8 cellular contexts compared by ENCODE assay signal in the genomic region with DNA sequence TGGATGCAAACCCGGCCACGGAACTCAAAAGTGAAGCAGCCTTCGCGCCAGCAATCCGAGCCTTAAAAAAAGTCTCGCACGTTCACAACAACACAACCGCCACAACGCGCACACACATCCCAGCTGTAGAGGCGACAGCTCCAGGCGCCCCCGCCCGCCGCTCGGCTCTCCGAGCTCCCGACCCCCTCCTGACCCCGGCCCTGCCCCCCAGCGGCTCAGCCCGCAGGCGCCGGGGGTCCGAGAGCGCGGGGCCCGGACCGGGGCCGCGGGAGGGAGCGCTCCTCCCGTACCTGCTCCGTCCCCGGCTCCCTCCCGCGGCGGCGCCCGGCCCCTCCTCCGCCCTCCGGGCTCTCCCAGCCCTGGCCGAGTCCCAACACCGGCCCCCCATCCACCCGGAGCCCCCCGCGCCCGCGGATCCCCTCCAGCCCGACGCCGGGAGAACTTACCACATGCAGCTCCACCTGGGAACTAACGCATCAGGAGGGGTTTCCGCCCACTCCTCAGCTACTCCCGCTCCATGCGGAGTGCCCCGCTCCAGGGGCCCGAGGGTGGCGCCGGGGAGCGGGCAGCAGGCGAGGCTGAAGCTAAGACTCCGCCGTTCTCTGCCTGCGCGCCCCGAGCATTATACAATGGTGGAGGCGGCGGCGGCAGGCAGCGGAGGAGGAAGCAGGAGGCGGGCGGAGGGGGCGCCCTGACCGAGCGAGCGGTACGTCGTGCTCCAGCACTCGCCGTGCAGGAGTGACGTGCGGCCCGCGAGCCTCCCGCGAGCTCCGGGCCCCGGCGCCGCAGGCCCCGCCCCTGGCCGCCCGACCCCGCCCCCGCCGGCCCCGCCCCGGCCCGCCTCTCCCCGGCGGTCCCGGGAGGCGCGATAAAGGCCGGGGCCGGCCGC. TPM values are rescaled to one million over a fixed set of nuclear protein-coding genes. Genes with fewer than 3 reads are reported as not detected.
DNase-seq lines count a peak whose midpoint lies in the region; ATAC-seq and TF ChIP-seq lines count a peak whose summit lies in the region.

A gene with protein sequence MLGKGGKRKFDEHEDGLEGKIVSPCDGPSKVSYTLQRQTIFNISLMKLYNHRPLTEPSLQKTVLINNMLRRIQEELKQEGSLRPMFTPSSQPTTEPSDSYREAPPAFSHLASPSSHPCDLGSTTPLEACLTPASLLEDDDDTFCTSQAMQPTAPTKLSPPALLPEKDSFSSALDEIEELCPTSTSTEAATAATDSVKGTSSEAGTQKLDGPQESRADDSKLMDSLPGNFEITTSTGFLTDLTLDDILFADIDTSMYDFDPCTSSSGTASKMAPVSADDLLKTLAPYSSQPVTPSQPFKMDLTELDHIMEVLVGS (minus strand): TSS at position 740 of the 889 bp plus-strand sequence. CDS start 17,042 bp downstream, outside the sequence.

- peak; percentile 59 to 95 for TF ChIP-seq POLR2A in adrenal gland (IDR thresholded peaks at IDR 0.05)
- TF ChIP-seq POLR2A in vagina (IDR thresholded peaks at IDR 0.05): peak in 1 of 2 donors; percentile 70

- H3K27ac ChIP-seq in adrenal gland: peak within 1 kb of the TSS; percentile 97 to 100 (median 99)
- H3K27ac ChIP-seq in left ventricle myocardium inferior (replicated peaks): peak within 1 kb of the TSS; percentile 99
- peak within 1 kb of the TSS; percentile 100 for H3K27ac ChIP-seq in vagina

- H3K9me3 ChIP-seq in adrenal gland (replicated peaks in 1 of 3) (no peaks in the 10 kb centered on the region), left ventricle myocardium inferior (replicated peaks) (no peaks in the 10 kb centered on the region), vagina (no peaks in the 10 kb centered on the region)

- TF ChIP-seq CTCF in GM12874 (IDR thresholded peaks at IDR 0.05; ENCODE audit: insufficient read depth, low read depth, low read length) (peak; percentile 23; the same call in 1 of the 2 replicates), adrenal gland (IDR thresholded peaks at IDR 0.05) (peak in 3 of 6 experiments; percentile 1 to 17 (median 13)), left ventricle myocardium inferior (IDR thresholded peaks at IDR 0.05; ENCODE audit: borderline replicate concordance) (no peak), vagina (IDR thresholded peaks at IDR 0.05) (no peak)

- H3K27me3 ChIP-seq in adrenal gland (no peaks in the 10 kb centered on the region), left ventricle myocardium inferior (ENCODE audit: low read depth) (no peaks in the 10 kb centered on the region), vagina (no peaks in the 10 kb centered on the region)

- H3K36me3 ChIP-seq in adrenal gland (replicated peaks in 1 of 2) (no peaks in the 10 kb centered on the region), left ventricle myocardium inferior (no peaks in the 10 kb centered on the region), vagina (no peaks in the 10 kb centered on the region)

- intact Hi-C loops in adrenal gland (cut with DNase I) (loop anchor here (5.0 kb wide), 2 partner anchors 89 to 214 kb away; no protein-coding TSS in a partner anchor), left ventricle myocardium inferior (cut with micrococcal nuclease) (no loop called here), vagina (cut with DNase I) (loop anchor here (5.0 kb wide), 2 partner anchors 99 to 114 kb away; no protein-coding TSS in a partner anchor)

- DNase-seq in NCI-H1436 treated with DMSO at 0.1 percent for 48 hours (lab: John Stamatoyannopoulos, UW): peak; percentile 18
- DNase-seq in T-helper 1 cell: peak; percentile 79 to 92 (median 86)
- peak; percentile 87 to 93 (median 90) for DNase-seq in adrenal gland
- DNase-seq in left ventricle myocardium inferior: peak; percentile 93
- peak; percentile 60 for DNase-seq in pulmonary artery endothelial cell (ENCODE audit: low read depth, low spot score)
- no peak for DNase-seq in vagina (ENCODE audit: extremely low spot score in 2 of 2)

- WGBS in adrenal gland, 4 donors: 0 to 2% (median 0%) methylated on average over 10 to 106 of the region's 107 CpGs

- H3K4me1 ChIP-seq in adrenal gland (replicated peaks in 1 of 2) (peaks cover 24 to 36% of the 10 kb centered on the region in 2 donors), left ventricle myocardium inferior (peaks cover 73% of the 10 kb centered on the region), vagina (peaks cover 58% of the 10 kb centered on the region)

- H3K4me3 ChIP-seq in adrenal gland (peak within 1 kb of the TSS; percentile 43 to 97 (median 76)), left ventricle myocardium inferior (peak within 1 kb of the TSS; percentile 80), vagina (peak within 1 kb of the TSS; percentile 74 to 92)

- ATAC-seq in HG02759 (IDR thresholded peaks at IDR 0.05; ENCODE audit: unreplicated experiment): peak; percentile 73

RNA-seq across cellular contexts. Expression of the gene that starts here (rescaled TPM):
- 10 to 100 TPM in 6 of 8 donors, 1 to 10 TPM in 2; 6.5 to 15.8 (median 13.0) TPM for total RNA-seq in adrenal gland
- polyA plus RNA-seq in adrenal gland: 10 to 100 TPM in 1 of 3 donors, 1 to 10 TPM in 2; 5.1 to 18.3 (median 9.5) TPM
- total RNA-seq in left ventricle myocardium inferior: 14.5 TPM
- total RNA-seq in pulmonary artery endothelial cell: 3.0 and 3.7 TPM in 2 replicates
- total RNA-seq in vagina: 19.2 TPM

Comparison
In these comparisons a context has a peak if more than half of its experiments do, and no peak if none do; other contexts are left out.
1. DNase-seq: peak in NCI-H1436 treated with DMSO at 0.1 percent for 48 hours (single experiment), T-helper 1 cell (5 of 5), adrenal gland (7 of 7), left ventricle myocardium inferior (single experiment) and pulmonary artery endothelial cell (single experiment); none in vagina (0 of 2).
2. Peak in every context shown above with its lines, with median percentiles within 50 percentile points of each other: H3K27ac ChIP-seq and H3K4me3 ChIP-seq.